ENCODE assay signal across 17 cellular contexts in genomic region chr16:66656547-66656946, GRCh38.
"Had no signal": no experiment of that assay in that cellular context is flagged by ENCODE, and none has a peak within 500 bp of the region (broad histone marks: within the 10 kb centered on the region; RNA-seq: fewer than 3 reads in every experiment).

No MANE protein-coding gene starts in this region.

- H3K36me3 Mint-ChIP-seq: activated naive CD4-positive, alpha-beta T cell treated with anti-CD3 and anti-CD28 coated beads, Interleukin-2, amount 50 U/mL, for 24 hours; natural killer cell; T-cell had no signal

- H2AFZ ChIP-seq: parathyroid adenoma had no signal

- H3K9ac ChIP-seq: parathyroid adenoma had no signal

- H3K4me3 Mint-ChIP-seq: activated CD4-positive, alpha-beta T cell treated with anti-CD3 and anti-CD28 coated beads, Interleukin-2, amount 10 ng/mL, durations not matched to agents 24 days and 14 days; activated CD8-positive, alpha-beta T cell treated with anti-CD3 and anti-CD28 coated beads, Interleukin-2, amount 10 ng/mL, durations not matched to agents 7 days and 5 days; activated naive CD4-positive, alpha-beta T cell treated with anti-CD3 and anti-CD28 coated beads, Interleukin-2, amount 50 U/mL, for 24 hours; natural killer cell; T-cell had no signal

- H3K9me3 ChIP-seq: colonic mucosa, gastroesophageal sphincter, lower lobe of right lung, thyroid gland had no signal

- H3K27me3 ChIP-seq: colonic mucosa, gastroesophageal sphincter, thyroid gland had no signal

- DNase-seq: activated CD4-positive, alpha-beta T cell treated with anti-CD3 and anti-CD28 coated beads, Interleukin-2, amount 10 ng/mL, durations not matched to agents 24 days and 14 days; activated CD8-positive, alpha-beta T cell treated with anti-CD3 and anti-CD28 coated beads, Interleukin-2, amount 10 ng/mL, durations not matched to agents 7 days and 5 days; activated effector memory CD4-positive, alpha-beta T cell treated with anti-CD3 and anti-CD28 coated beads, Interleukin-2, amount 50 U/mL, for 16 hours; activated T-cell treated with anti-CD3 and anti-CD28 coated beads, Interleukin-2, amount 50 U/mL, for 48 hours; colonic mucosa; left colon; lower lobe of right lung; natural killer cell; stimulated activated CD4-positive, alpha-beta T cell treated with anti-CD3 and anti-CD28 coated beads, Interleukin-12 subunit alpha, Interleukin-12 subunit beta, amount 100 ng/mL, for 4 hours; stimulated activated CD4-positive, alpha-beta T cell treated with anti-CD3 and anti-CD28 coated beads, Interleukin-1b, Interleukin-23, amount 100 ng/mL, for 48 hours; stimulated activated CD8-positive, alpha-beta memory T cell treated with anti-CD3 and anti-CD28 coated beads, Interleukin-4, amount 100 ng/mL, for 48 hours; stimulated activated naive CD4-positive, alpha-beta T cell; T-cell; thyroid gland had no signal

- H3K4me3 ChIP-seq: colonic mucosa, gastroesophageal sphincter, lower lobe of right lung, thyroid gland had no signal

- H3K27ac ChIP-seq: colonic mucosa, gastroesophageal sphincter, lower lobe of right lung, parathyroid adenoma, thyroid gland had no signal

- H3K9me3 Mint-ChIP-seq: activated CD4-positive, alpha-beta T cell treated with anti-CD3 and anti-CD28 coated beads, Interleukin-2, amount 10 ng/mL, durations not matched to agents 24 days and 14 days; activated naive CD4-positive, alpha-beta T cell treated with anti-CD3 and anti-CD28 coated beads, Interleukin-2, amount 50 U/mL, for 24 hours; natural killer cell; T-cell had no signal

- H3K27ac Mint-ChIP-seq: activated CD4-positive, alpha-beta T cell treated with anti-CD3 and anti-CD28 coated beads, Interleukin-2, amount 10 ng/mL, durations not matched to agents 24 days and 14 days; activated CD8-positive, alpha-beta T cell treated with anti-CD3 and anti-CD28 coated beads, Interleukin-2, amount 10 ng/mL, durations not matched to agents 7 days and 5 days; activated naive CD4-positive, alpha-beta T cell treated with anti-CD3 and anti-CD28 coated beads, Interleukin-2, amount 50 U/mL, for 24 hours; natural killer cell; T-cell had no signal

- H3K36me3 ChIP-seq: colonic mucosa, gastroesophageal sphincter, lower lobe of right lung, thyroid gland had no signal

- H3K4me1 ChIP-seq: colonic mucosa had no signal
